ENCODE assay signal across 1 cellular context in the genomic region with DNA sequence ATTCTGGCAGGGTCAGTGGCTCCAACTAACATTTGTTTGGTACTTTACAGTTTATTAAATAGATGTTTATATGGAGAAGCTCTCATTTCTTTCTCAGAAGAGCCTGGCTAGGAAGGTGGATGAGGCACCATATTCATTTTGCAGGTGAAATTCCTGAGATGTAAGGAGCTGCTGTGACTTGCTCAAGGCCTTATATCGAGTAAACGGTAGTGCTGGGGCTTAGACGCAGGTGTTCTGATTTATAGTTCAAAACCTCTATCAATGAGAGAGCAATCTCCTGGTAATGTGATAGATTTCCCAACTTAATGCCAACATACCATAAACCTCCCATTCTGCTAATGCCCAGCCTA.
TF ChIP-seq lines count a peak whose summit lies in the region.

No MANE protein-coding gene starts in this region.

TF ChIP-seq in IMR-90, 13 proteins besides CTCF, POLR2A, EP300 and RAD21 (continued from another document):
- TF ChIP-seq SMC3 (IDR thresholded peaks at IDR 0.05; ENCODE audit: low read depth, low read length) (no peak), NFE2L2 (IDR thresholded peaks at IDR 0.05; ENCODE audit: low read depth, low read length) (no peak), MXI1 (IDR thresholded peaks at IDR 0.05; ENCODE audit: borderline replicate concordance, low read depth, low read length) (no peak), MAZ (IDR thresholded peaks at IDR 0.05; ENCODE audit: borderline replicate concordance, low read depth, low read length) (no peak), RFX5 (IDR thresholded peaks at IDR 0.05; ENCODE audit: low read depth, low read length) (no peak), BHLHE40 (IDR thresholded peaks at IDR 0.05; ENCODE audit: low read depth, low read length) (no peak), FOS (IDR thresholded peaks at IDR 0.05; ENCODE audit: low read depth, low read length) (no peak), RCOR1 (IDR thresholded peaks at IDR 0.05; ENCODE audit: insufficient replicate concordance, low read length) (no peak), CEBPB (IDR thresholded peaks at IDR 0.05; ENCODE audit: low read depth, low read length) (no peak)
- TF ChIP-seq, protein P1, sequence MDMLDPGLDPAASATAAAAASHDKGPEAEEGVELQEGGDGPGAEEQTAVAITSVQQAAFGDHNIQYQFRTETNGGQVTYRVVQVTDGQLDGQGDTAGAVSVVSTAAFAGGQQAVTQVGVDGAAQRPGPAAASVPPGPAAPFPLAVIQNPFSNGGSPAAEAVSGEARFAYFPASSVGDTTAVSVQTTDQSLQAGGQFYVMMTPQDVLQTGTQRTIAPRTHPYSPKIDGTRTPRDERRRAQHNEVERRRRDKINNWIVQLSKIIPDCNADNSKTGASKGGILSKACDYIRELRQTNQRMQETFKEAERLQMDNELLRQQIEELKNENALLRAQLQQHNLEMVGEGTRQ (IDR thresholded peaks at IDR 0.05; ENCODE audit: low read depth, low read length): no peak
